In the genomic region with DNA sequence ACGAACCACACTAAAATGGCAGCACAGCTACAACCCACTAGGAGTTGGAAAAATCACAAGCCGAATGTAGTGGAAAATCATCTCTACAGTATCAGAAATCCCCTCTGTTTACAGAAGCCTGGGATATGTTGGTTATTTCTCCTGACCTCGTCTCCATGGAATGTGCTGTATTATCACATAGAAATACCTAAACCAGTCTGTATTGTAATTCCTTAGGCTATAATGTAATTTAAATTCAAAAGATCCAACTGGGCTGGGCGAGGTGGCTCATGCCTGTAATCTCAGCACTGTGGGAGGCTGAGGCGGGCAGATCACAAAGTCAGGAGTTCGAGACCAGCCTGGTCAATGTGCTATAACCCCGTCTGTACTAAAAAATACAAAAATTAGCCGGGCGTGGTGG, we compare ENCODE assay signal across 14 cellular contexts.
"Had no signal": no experiment of that assay in that cellular context is flagged by ENCODE, and none has a peak within 500 bp of the region (broad histone marks: within the 10 kb centered on the region; RNA-seq: fewer than 3 reads in every experiment).

No MANE protein-coding gene starts in this region.

- H3K36me3 ChIP-seq: upper lobe of left lung had no signal

- H3K4me1 ChIP-seq: parathyroid adenoma, upper lobe of left lung had no signal

- ATAC-seq: activated CD4-positive, alpha-beta T cell treated with anti-CD3 and anti-CD28 coated beads for 36 hours; activated T-cell treated with anti-CD3 and anti-CD28 coated beads, Interleukin-2, amount 50 U/mL, for 72 hours; esophagus mucosa; foreskin keratinocyte had no signal

- H3K27me3 ChIP-seq: foreskin keratinocyte, upper lobe of left lung had no signal

- DNase-seq: activated CD4-positive, alpha-beta memory T cell treated with anti-CD3 and anti-CD28 coated beads, Interleukin-2, amount 10 ng/mL, durations not matched to agents 7 days and 5 days; activated CD4-positive, alpha-beta T cell treated with anti-CD3 and anti-CD28 coated beads for 36 hours; activated gamma-delta T cell treated with Interleukin-2 at 50 U/mL for 16 hours; activated naive CD8-positive, alpha-beta T cell treated with anti-CD3 and anti-CD28 coated beads, Interleukin-2, amount 10 ng/mL, durations not matched to agents 7 days and 5 days; activated T-cell treated with anti-CD3 and anti-CD28 coated beads, Interleukin-2, amount 50 U/mL, for 72 hours; head of caudate nucleus; kidney; stimulated activated CD4-positive, alpha-beta T cell treated with anti-CD3 and anti-CD28 coated beads, Interleukin-15, amount 100 ng/mL, for 24 hours; stimulated activated CD4-positive, alpha-beta T cell treated with anti-CD3 and anti-CD28 coated beads, Interleukin-4, amount 100 ng/mL, for 24 hours; T1000; upper lobe of left lung had no signal

- H3K4me3 ChIP-seq: upper lobe of left lung had no signal

- H3K9me3 ChIP-seq: upper lobe of left lung had no signal

- H3K27ac ChIP-seq: foreskin keratinocyte, parathyroid adenoma, upper lobe of left lung had no signal
